1 cellular context compared by ENCODE assay signal in genomic region chr11:61795459-61795858, GRCh38.
TF ChIP-seq lines count a peak whose summit lies in the region.

No MANE protein-coding gene starts in this region.

TF ChIP-seq in HepG2, 621 proteins besides CTCF, POLR2A, EP300 and RAD21:
- TF ChIP-seq ZNF530 (CRISPR knock-in tag; IDR thresholded peaks at IDR 0.05; ENCODE audit: low read depth) (no peak), ZC3H13 (CRISPR knock-in tag; IDR thresholded peaks at IDR 0.05) (0 out of 2 replicates have a peak, but pooled peaks have one; percentile 19)
